Comparison of ENCODE assay signal across 8 cellular contexts in the genomic region with DNA sequence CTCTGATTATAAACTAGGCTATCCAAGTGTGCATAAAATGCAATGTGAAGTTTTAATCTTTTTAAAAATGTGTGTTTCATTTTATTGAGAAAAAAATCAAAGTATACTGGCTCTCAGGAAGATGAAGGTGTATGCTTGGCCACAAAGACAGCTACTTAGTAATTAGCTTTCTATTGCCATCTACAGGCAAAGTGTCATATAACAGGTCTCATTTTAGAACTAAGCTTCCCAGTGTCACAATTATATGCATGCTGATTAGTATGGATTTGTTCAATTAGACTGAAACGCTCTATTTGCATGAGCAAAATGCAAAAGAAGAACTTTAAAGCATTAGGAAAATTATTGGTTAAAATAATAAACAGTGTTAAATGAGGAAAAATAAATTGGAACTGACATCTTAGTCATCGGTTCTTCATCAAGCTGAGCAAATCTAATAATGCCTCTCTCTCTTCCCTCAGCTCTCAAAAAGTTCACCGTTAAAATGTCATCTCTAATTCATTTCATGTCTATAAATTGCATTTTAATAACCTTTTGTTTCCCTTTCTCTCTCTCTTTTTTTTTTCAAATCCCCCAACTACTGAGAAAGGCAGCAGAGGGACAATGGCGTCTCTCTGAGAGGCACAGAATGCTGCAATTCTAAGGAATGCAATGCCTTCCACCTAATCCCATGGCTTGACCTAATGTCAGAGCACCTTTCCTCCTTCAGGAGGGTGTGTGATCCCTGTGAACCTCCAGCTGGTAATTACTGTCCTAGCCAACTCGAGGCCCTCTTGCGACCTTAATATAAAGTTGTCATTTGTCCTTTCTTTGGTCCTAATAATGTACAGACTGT.
DNase-seq lines count a peak whose midpoint lies in the region; ATAC-seq, FAIRE-seq and TF ChIP-seq lines count a peak whose summit lies in the region.

No MANE protein-coding gene starts in this region.

- no peaks in the 10 kb centered on the region for H3K27me3 Mint-ChIP-seq in activated T-helper 1 cell treated with anti-CD3 and anti-CD28 coated beads, Interleukin-12 subunit alpha, Interleukin-12 subunit beta, Interleukin-2, Interleukin-4 antibody, amounts not matched to agents 30 ng/mL and 10 ng/mL and 1 ng/mL, durations not matched to agents 14 hours and 24 hours and 36 hours (ENCODE audit: insufficient read depth)

- H3K27me3 ChIP-seq in BJ (ENCODE audit: control insufficient read depth, insufficient read depth, low read length) (no peaks in the 10 kb centered on the region), testis (no peaks in the 10 kb centered on the region)

- 77 to 85% methylated on average over 6 of the region's 6 CpGs for WGBS in testis, 2 donors

- ATAC-seq in GM18909 (IDR thresholded peaks at IDR 0.05; ENCODE audit: poor library complexity, unreplicated experiment), result peak; percentile 87
- peak; percentile 73 for ATAC-seq in HG03520 (IDR thresholded peaks at IDR 0.05; ENCODE audit: unreplicated experiment)

- H3K36me3 ChIP-seq in BJ (ENCODE audit: control insufficient read depth, insufficient read depth, low read length) (no peaks in the 10 kb centered on the region), testis (ENCODE audit: low read depth, missing control alignments) (no peaks in the 10 kb centered on the region)

- H3K4me3 Mint-ChIP-seq in activated T-helper 1 cell treated with anti-CD3 and anti-CD28 coated beads, Interleukin-12 subunit alpha, Interleukin-12 subunit beta, Interleukin-2, Interleukin-4 antibody, amounts not matched to agents 30 ng/mL and 10 ng/mL and 1 ng/mL, durations not matched to agents 14 hours and 24 hours and 36 hours, result no peak overlapping the region

- TF ChIP-seq POLR2A in testis (IDR thresholded peaks at IDR 0.05), result no peak

- H3K4me3 ChIP-seq in BJ (ENCODE audit: low read depth, low read length) (no peak overlapping the region), testis (no peak overlapping the region)

- POLR2A ChIA-PET in BJ (lab: Charles Lee), result interaction anchor here (0.6 to 1.3 kb wide), 3 partner anchors 28 to 313 kb away, joined by 3 to 6 read pairs (median 3); partner anchors contain the start of gene MAB21L1

- H3K27ac ChIP-seq in testis, result no peak overlapping the region

- no peak for DNase-seq in BJ (ENCODE audit: low read depth)
- DNase-seq in SK-MEL-5 (ENCODE audit: low read depth, low spot score), result peak; percentile 58
- DNase-seq in frontal cortex (ENCODE audit: low spot score in 2 of 2), result peak; percentile 4 to 13
- DNase-seq in testis, result no peak
- DNase-seq in GDM1 (lab: John Stamatoyannopoulos, UW), result no peak
- no peak for DNase-seq in activated T-helper 1 cell treated with anti-CD3 and anti-CD28 coated beads, Interleukin-12 subunit alpha, Interleukin-12 subunit beta, Interleukin-2, Interleukin-4 antibody, amounts not matched to agents 30 ng/mL and 10 ng/mL and 1 ng/mL, durations not matched to agents 14 hours and 24 hours and 36 hours (ENCODE audit: low spot score)

- no peaks in the 10 kb centered on the region for H3K9me3 ChIP-seq in testis

- intact Hi-C loops in testis (cut with DNase I; ENCODE audit: low total_unique reads), result no loop called here
- intact Hi-C loops in activated T-helper 1 cell treated with anti-CD3 and anti-CD28 coated beads, Interleukin-12 subunit alpha, Interleukin-12 subunit beta, Interleukin-2, Interleukin-4 antibody, amounts not matched to agents 30 ng/mL and 10 ng/mL and 1 ng/mL, durations not matched to agents 14 hours and 24 hours and 36 hours (cut with micrococcal nuclease), result no loop called here

- peak; percentile 60 for TF ChIP-seq CTCF in BJ (IDR thresholded peaks at IDR 0.05; ENCODE audit: insufficient read depth, low read depth, low read length)
- TF ChIP-seq CTCF in testis (IDR thresholded peaks at IDR 0.05), result peak in 2 of 3 experiments; percentile 27 to 44

- no peaks in the 10 kb centered on the region for H3K9me3 Mint-ChIP-seq in activated T-helper 1 cell treated with anti-CD3 and anti-CD28 coated beads, Interleukin-12 subunit alpha, Interleukin-12 subunit beta, Interleukin-2, Interleukin-4 antibody, amounts not matched to agents 30 ng/mL and 10 ng/mL and 1 ng/mL, durations not matched to agents 14 hours and 24 hours and 36 hours

- no peaks in the 10 kb centered on the region for H3K4me1 Mint-ChIP-seq in activated T-helper 1 cell treated with anti-CD3 and anti-CD28 coated beads, Interleukin-12 subunit alpha, Interleukin-12 subunit beta, Interleukin-2, Interleukin-4 antibody, amounts not matched to agents 30 ng/mL and 10 ng/mL and 1 ng/mL, durations not matched to agents 14 hours and 24 hours and 36 hours (ENCODE audit: low read depth)

- H3K36me3 Mint-ChIP-seq in activated T-helper 1 cell treated with anti-CD3 and anti-CD28 coated beads, Interleukin-12 subunit alpha, Interleukin-12 subunit beta, Interleukin-2, Interleukin-4 antibody, amounts not matched to agents 30 ng/mL and 10 ng/mL and 1 ng/mL, durations not matched to agents 14 hours and 24 hours and 36 hours (ENCODE audit: low read depth), result no peaks in the 10 kb centered on the region

- CTCF ChIA-PET in BJ (lab: Yijun Ruan, JAX), result interaction anchor here (0.9 to 4.2 kb wide), 20 partner anchors 9 to 612 kb away, joined by 3 to 48 read pairs (median 6); no protein-coding TSS in a partner anchor

- in situ Hi-C loops in SK-MEL-5 (cut with HindIII; ENCODE audit: low pct_unique_long_range_greater_than_20kb, low sequenced_read_pairs), result no loop called here

- H3K27ac Mint-ChIP-seq in activated T-helper 1 cell treated with anti-CD3 and anti-CD28 coated beads, Interleukin-12 subunit alpha, Interleukin-12 subunit beta, Interleukin-2, Interleukin-4 antibody, amounts not matched to agents 30 ng/mL and 10 ng/mL and 1 ng/mL, durations not matched to agents 14 hours and 24 hours and 36 hours, result no peak overlapping the region

- H3K4me1 ChIP-seq in testis, result no peaks in the 10 kb centered on the region

- peak; percentile 86 for FAIRE-seq in frontal cortex (lab: Jason Lieb, UNC)

Comparison
In these comparisons a context has a peak if more than half of its experiments do, and no peak if none do; other contexts are left out.
1. DNase-seq: peak in SK-MEL-5 (single experiment) and frontal cortex (2 of 2); none in BJ (single experiment), testis (single experiment), GDM1 (single experiment) and activated T-helper 1 cell treated with anti-CD3 and anti-CD28 coated beads, Interleukin-12 subunit alpha, Interleukin-12 subunit beta, Interleukin-2, Interleukin-4 antibody, amounts not matched to agents 30 ng/mL and 10 ng/mL and 1 ng/mL, durations not matched to agents 14 hours and 24 hours and 36 hours (single experiment).